In genomic region chr17:50693041-50693682, GRCh38 we compare ENCODE assay signal across 1 cellular context.
A peak's percentile ranks its signal among the peaks of the same experiment; 100 is the strongest.
TF ChIP-seq lines count a peak whose summit lies in the region.

No MANE protein-coding gene starts in this region.

TF ChIP-seq in HepG2, 621 proteins besides CTCF, POLR2A, EP300 and RAD21 (continued from another document and continues in another):
- TF ChIP-seq ZBTB26 (CRISPR knock-in tag; IDR thresholded peaks at IDR 0.05; ENCODE audit: borderline replicate concordance) (no peak), ZKSCAN8 (CRISPR knock-in tag; IDR thresholded peaks at IDR 0.05; ENCODE audit: borderline replicate concordance) (0 out of 2 replicates have a peak, but pooled peaks have one; percentile 38), MAF1 (CRISPR knock-in tag; IDR thresholded peaks at IDR 0.05; ENCODE audit: borderline replicate concordance) (no peak), ATF3 (CRISPR knock-in tag; IDR thresholded peaks at IDR 0.05) (peak; percentile 89), HOXA7 (CRISPR knock-in tag; IDR thresholded peaks at IDR 0.05) (no peak), SRSF1 (optimal IDR thresholded peaks at IDR 0.05; ENCODE audit: low read depth, low read length) (no peak), ZNF704 (CRISPR knock-in tag; IDR thresholded peaks at IDR 0.05; ENCODE audit: borderline replicate concordance) (0 out of 2 replicates have a peak, but pooled peaks have one; percentile 19), ZNF160 (CRISPR knock-in tag; IDR thresholded peaks at IDR 0.05) (no peak), IRF1 (CRISPR knock-in tag; IDR thresholded peaks at IDR 0.05; ENCODE audit: low read depth) (no peak), AKNA (CRISPR knock-in tag; IDR thresholded peaks at IDR 0.05; ENCODE audit: borderline replicate concordance) (no peak), CEBPG (CRISPR knock-in tag; IDR thresholded peaks at IDR 0.05) (no peak; the same call in 1 of the 2 replicates), ZNF33A (CRISPR knock-in tag; IDR thresholded peaks at IDR 0.05; ENCODE audit: borderline replicate concordance) (no peak), ERF (CRISPR knock-in tag; IDR thresholded peaks at IDR 0.05) (no peak; the same call in 1 of the 2 replicates), MBD4 (IDR thresholded peaks at IDR 0.05; ENCODE audit: borderline replicate concordance, low read length) (no peak; the same call in 1 of the 2 replicates), ZNF276 (CRISPR knock-in tag; IDR thresholded peaks at IDR 0.05; ENCODE audit: low read depth) (no peak), ZBTB49 (CRISPR knock-in tag; IDR thresholded peaks at IDR 0.05; ENCODE audit: borderline replicate concordance) (no peak), NKX3-1 (CRISPR knock-in tag; IDR thresholded peaks at IDR 0.05) (no peak), CREBL2 (CRISPR knock-in tag; IDR thresholded peaks at IDR 0.05; ENCODE audit: borderline replicate concordance) (no peak), HOXA5 (CRISPR knock-in tag; IDR thresholded peaks at IDR 0.05) (no peak), HMG20A (CRISPR knock-in tag; IDR thresholded peaks at IDR 0.05; ENCODE audit: borderline replicate concordance) (peak; percentile 91), SAP130 (CRISPR knock-in tag; IDR thresholded peaks at IDR 0.05; ENCODE audit: low read depth) (peak; percentile 81), ZNF10 (CRISPR knock-in tag; IDR thresholded peaks at IDR 0.05; ENCODE audit: borderline replicate concordance, low read depth) (no peak), SIN3B (IDR thresholded peaks at IDR 0.05; ENCODE audit: low read length) (no peak), ETV5 (CRISPR knock-in tag; IDR thresholded peaks at IDR 0.05; ENCODE audit: borderline replicate concordance) (no peak), ZNF7 (CRISPR knock-in tag; IDR thresholded peaks at IDR 0.05) (no peak), ZNF597 (CRISPR knock-in tag; IDR thresholded peaks at IDR 0.05) (no peak), ZBTB1 (CRISPR knock-in tag; IDR thresholded peaks at IDR 0.05; ENCODE audit: borderline replicate concordance) (no peak), CHCHD3 (CRISPR knock-in tag; IDR thresholded peaks at IDR 0.05) (no peak), ZFP1 (CRISPR knock-in tag; IDR thresholded peaks at IDR 0.05) (peak; percentile 61; the same call in 1 of the 2 replicates), FOXO4 (CRISPR knock-in tag; conservative IDR thresholded peaks at IDR 0.05) (no peak), PREB (CRISPR knock-in tag; IDR thresholded peaks at IDR 0.05) (no peak), IRF2 (CRISPR knock-in tag; IDR thresholded peaks at IDR 0.05) (peak; percentile 46; the same call in 1 of the 2 replicates), ZNF674 (CRISPR knock-in tag; IDR thresholded peaks at IDR 0.05; ENCODE audit: low read depth) (no peak), BHLHE40 (IDR thresholded peaks at IDR 0.05; ENCODE audit: low read length) (no peak), KAT2B (IDR thresholded peaks at IDR 0.05; ENCODE audit: borderline replicate concordance, low read depth, low read length) (no peak), MTERF4 (CRISPR knock-in tag; IDR thresholded peaks at IDR 0.05) (no peak), ZNF75D (CRISPR knock-in tag; IDR thresholded peaks at IDR 0.05; ENCODE audit: borderline replicate concordance) (no peak), AHR (CRISPR knock-in tag; IDR thresholded peaks at IDR 0.05) (no peak; the same call in 1 of the 2 replicates), ELF1 (CRISPR knock-in tag; IDR thresholded peaks at IDR 0.05) (no peak), NR2F6 (IDR thresholded peaks at IDR 0.05) (peak; percentile 63; the same call in 1 of the 2 replicates), NR2F6 (CRISPR knock-in tag; IDR thresholded peaks at IDR 0.05) (peak; percentile 56; the same call in 1 of the 2 replicates), NFKBIZ (CRISPR knock-in tag; IDR thresholded peaks at IDR 0.05) (no peak), ATF7 (IDR thresholded peaks at IDR 0.05) (no peak), ATF7 (CRISPR knock-in tag; IDR thresholded peaks at IDR 0.05) (no peak)
